8 cellular contexts compared by ENCODE assay signal in genomic region chr3:11155341-11156025, GRCh38. TPM values are rescaled to one million over a fixed set of nuclear protein-coding genes. Genes with fewer than 3 reads are reported as not detected.
DNase-seq lines count a peak whose midpoint lies in the region; ATAC-seq and TF ChIP-seq lines count a peak whose summit lies in the region.

No MANE protein-coding gene starts in this region.

- TF ChIP-seq CTCF in glutamatergic neuron (IDR thresholded peaks at IDR 0.05; ENCODE audit: partially characterized antibody, unreplicated experiment), result peak; percentile 30

- DNase-seq in NCI-H146 (lab: John Stamatoyannopoulos, UW) (peak; percentile 24), NCI-H146 treated with DMSO at 0.1 percent for 48 hours (lab: John Stamatoyannopoulos, UW; ENCODE audit: unreplicated experiment) (no peak), NCI-H2029 treated with DMSO at 0.1 percent for 48 hours (lab: John Stamatoyannopoulos, UW) (peak; percentile 24), glutamatergic neuron (peak; percentile 76), nucleus accumbens (lab: John Stamatoyannopoulos, UW) (peak in 48 of 56 donors; percentile 8 to 85 (median 44)), NCI-H2107 treated with DMSO at 0.1 percent for 48 hours (lab: John Stamatoyannopoulos, UW; ENCODE audit: unreplicated experiment) (no peak)

- H3K27ac Mint-ChIP-seq in activated naive CD8-positive, alpha-beta T cell, result no peak overlapping the region
- H3K27ac Mint-ChIP-seq in glutamatergic neuron (ENCODE audit: unreplicated experiment), result no peak overlapping the region

- peak overlapping the region; percentile 6 for H3K4me3 Mint-ChIP-seq in activated naive CD8-positive, alpha-beta T cell
- H3K4me3 Mint-ChIP-seq in glutamatergic neuron (ENCODE audit: unreplicated experiment), result peak overlapping the region; percentile 83

- H3K9me3 Mint-ChIP-seq in activated naive CD8-positive, alpha-beta T cell (ENCODE audit: low read depth), result no peaks in the 10 kb centered on the region
- H3K9me3 Mint-ChIP-seq in glutamatergic neuron (ENCODE audit: unreplicated experiment), result peaks cover 6% of the 10 kb centered on the region

- H3K36me3 Mint-ChIP-seq in activated naive CD8-positive, alpha-beta T cell, result no peaks in the 10 kb centered on the region
- no peaks in the 10 kb centered on the region for H3K36me3 Mint-ChIP-seq in glutamatergic neuron (ENCODE audit: unreplicated experiment)

- H3K27me3 Mint-ChIP-seq in activated naive CD8-positive, alpha-beta T cell, result peaks cover 46% of the 10 kb centered on the region
- H3K27me3 Mint-ChIP-seq in glutamatergic neuron (ENCODE audit: unreplicated experiment), result peaks cover 10% of the 10 kb centered on the region

- no peak for ATAC-seq in GM18520 (IDR thresholded peaks at IDR 0.05; ENCODE audit: unreplicated experiment)

- H3K4me1 Mint-ChIP-seq in activated naive CD8-positive, alpha-beta T cell (ENCODE audit: low read depth), result peaks cover 11% of the 10 kb centered on the region
- H3K4me1 Mint-ChIP-seq in glutamatergic neuron (ENCODE audit: low read depth, unreplicated experiment), result no peaks in the 10 kb centered on the region

RNA-seq across cellular contexts. Expression of gene HRH1, which starts 1.2 kb away (rescaled TPM):
- total RNA-seq in glutamatergic neuron (ENCODE audit: unreplicated experiment), result not detected

Comparison
In these comparisons a context has a peak if more than half of its experiments do, and no peak if none do; other contexts are left out.
1. DNase-seq: peak in NCI-H146 (single experiment), NCI-H2029 treated with DMSO at 0.1 percent for 48 hours (single experiment), glutamatergic neuron (single experiment) and nucleus accumbens (48 of 56); none in NCI-H146 treated with DMSO at 0.1 percent for 48 hours (single experiment) and NCI-H2107 treated with DMSO at 0.1 percent for 48 hours (single experiment).